In the genomic region with DNA sequence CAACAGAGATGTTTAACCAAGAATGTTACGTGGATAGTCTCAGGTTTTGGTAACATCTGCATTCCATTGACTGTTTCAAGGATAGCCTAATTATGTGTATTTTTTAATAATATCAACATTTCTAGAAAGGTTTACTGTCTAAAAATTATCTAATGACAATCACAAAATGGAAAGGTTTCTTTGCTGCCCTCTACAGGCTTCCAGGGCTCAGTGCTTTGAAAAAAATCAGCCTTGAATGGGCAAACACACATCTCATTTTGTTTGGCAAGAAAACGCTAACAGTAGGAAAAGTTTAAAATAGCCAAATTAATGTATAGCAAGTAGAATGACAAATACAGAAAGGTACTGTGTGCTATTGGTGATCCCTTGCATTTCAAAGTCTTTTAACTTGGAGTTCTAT, we compare ENCODE assay signal across 9 cellular contexts.
DNase-seq lines count a peak whose midpoint lies in the region; ATAC-seq and TF ChIP-seq lines count a peak whose summit lies in the region.
"Had no signal": no experiment of that assay in that cellular context is flagged by ENCODE, and none has a peak within 500 bp of the region (broad histone marks: within the 10 kb centered on the region; RNA-seq: fewer than 3 reads in every experiment).

No MANE protein-coding gene starts in this region.

- intact Hi-C loops in Calu3 (cut with micrococcal nuclease; ENCODE audit: unreplicated experiment) (loop anchor here (10.0 kb wide), 2 partner anchors 137 to 483 kb away; no protein-coding TSS in a partner anchor), ascending aorta (cut with DNase I) (no loop called here), stomach (cut with DNase I; ENCODE audit: low total_unique reads) (no loop called here)
- intact Hi-C loops in CD4-positive, alpha-beta memory T cell (cut with micrococcal nuclease) = no loop called here

- TF ChIP-seq EP300 in stomach (IDR thresholded peaks at IDR 0.05) = no peak

- H3K27ac ChIP-seq in ascending aorta (no peak overlapping the region), stomach (no peak overlapping the region)
- H3K27ac ChIP-seq in CD4-positive, alpha-beta memory T cell (ENCODE audit: low read depth, low read length) = no peak overlapping the region

- ATAC-seq in HG02938 (IDR thresholded peaks at IDR 0.05; ENCODE audit: unreplicated experiment) (no peak), GM19397 (IDR thresholded peaks at IDR 0.05; ENCODE audit: unreplicated experiment) (no peak)

- peaks cover 6% of the 10 kb centered on the region for H3K4me1 Mint-ChIP-seq in Calu3 (ENCODE audit: low read depth, unreplicated experiment)
- H3K4me1 Mint-ChIP-seq in CD4-positive, alpha-beta memory T cell = no peaks in the 10 kb centered on the region

- POLR2A ChIA-PET in CD4-positive, alpha-beta memory T cell (lab: Charles Lee; ENCODE audit: partially characterized antibody) = no interaction called here

- H3K4me3 Mint-ChIP-seq in Calu3 (ENCODE audit: low read depth, unreplicated experiment) = no peak overlapping the region
- no peak overlapping the region for H3K4me3 Mint-ChIP-seq in CD4-positive, alpha-beta memory T cell
- H3K4me3 Mint-ChIP-seq: IgD-negative memory B cell had no signal

- no peak for TF ChIP-seq POLR2A in stomach (IDR thresholded peaks at IDR 0.05)

- no peaks in the 10 kb centered on the region for H3K9me3 Mint-ChIP-seq in Calu3 (ENCODE audit: low read depth, unreplicated experiment)
- no peaks in the 10 kb centered on the region for H3K9me3 Mint-ChIP-seq in CD4-positive, alpha-beta memory T cell

- CTCF ChIA-PET in Calu3 (lab: Charles Lee) = no interaction called here
- CTCF ChIA-PET in CD4-positive, alpha-beta memory T cell (lab: Charles Lee; ENCODE audit: partially characterized antibody) = no interaction called here

- H3K27ac Mint-ChIP-seq in Calu3 (ENCODE audit: unreplicated experiment) = no peak overlapping the region
- no peak overlapping the region for H3K27ac Mint-ChIP-seq in CD4-positive, alpha-beta memory T cell
- H3K27ac Mint-ChIP-seq: IgD-negative memory B cell had no signal

- no peaks in the 10 kb centered on the region for H3K36me3 ChIP-seq in ascending aorta
- no peaks in the 10 kb centered on the region for H3K36me3 ChIP-seq in stomach
- H3K36me3 ChIP-seq in CD4-positive, alpha-beta memory T cell (ENCODE audit: insufficient read depth, low read length) = no peaks in the 10 kb centered on the region

- no peaks in the 10 kb centered on the region for H3K36me3 Mint-ChIP-seq in Calu3 (ENCODE audit: insufficient read depth, unreplicated experiment)
- H3K36me3 Mint-ChIP-seq in CD4-positive, alpha-beta memory T cell = no peaks in the 10 kb centered on the region
- H3K36me3 Mint-ChIP-seq: IgD-negative memory B cell had no signal

- H3K27me3 Mint-ChIP-seq in Calu3 (ENCODE audit: unreplicated experiment) = no peaks in the 10 kb centered on the region
- H3K27me3 Mint-ChIP-seq in CD4-positive, alpha-beta memory T cell = no peaks in the 10 kb centered on the region
- H3K27me3 Mint-ChIP-seq: IgD-negative memory B cell had no signal

- no peaks in the 10 kb centered on the region for H3K27me3 ChIP-seq in ascending aorta
- H3K27me3 ChIP-seq in stomach = no peaks in the 10 kb centered on the region
- H3K27me3 ChIP-seq in CD4-positive, alpha-beta memory T cell (ENCODE audit: insufficient read depth, low read length) = no peaks in the 10 kb centered on the region

- H3K4me3 ChIP-seq in HFF-Myc (replicated peaks; ENCODE audit: low read depth, low read length) (no peak overlapping the region), ascending aorta (no peak overlapping the region), stomach (no peak overlapping the region)
- H3K4me3 ChIP-seq in CD4-positive, alpha-beta memory T cell (ENCODE audit: low read length in 2 of 2) = no peak overlapping the region

- BruUV-seq in Calu3 (replicated peaks; lab: Mats Ljungman, UMichigan) = no TSS peak

- H3K9me3 ChIP-seq in ascending aorta (no peaks in the 10 kb centered on the region), stomach (no peaks in the 10 kb centered on the region)
- no peaks in the 10 kb centered on the region for H3K9me3 ChIP-seq in CD4-positive, alpha-beta memory T cell (ENCODE audit: control insufficient read depth in 1 of 2, low read length in 2 of 2)

- DNase-seq in Calu3 = peak; percentile 16
- no peak for DNase-seq in HFF-Myc (ENCODE audit: extremely low read depth, low read depth)
- DNase-seq in ascending aorta (ENCODE audit: low spot score in 2 of 2) = no peak
- peak; percentile 2 to 20 for DNase-seq in lung microvascular endothelial cell (ENCODE audit: low read depth in 2 of 2)
- no peak for DNase-seq in stomach
- no peak for DNase-seq in CD4-positive, alpha-beta memory T cell

- 26 to 55% (median 32%) methylated on average over 2 of the region's 2 CpGs for WGBS in stomach, 5 donors

- TF ChIP-seq CTCF in Calu3 (IDR thresholded peaks at IDR 0.05; ENCODE audit: unreplicated experiment) = peak; percentile 19
- peak; percentile 43 for TF ChIP-seq CTCF in HFF-Myc (IDR thresholded peaks at IDR 0.05; ENCODE audit: low read depth, low read length, missing control alignments)
- TF ChIP-seq CTCF in ascending aorta (IDR thresholded peaks at IDR 0.05) = peak in 2 of 3 experiments; percentile 15 to 28
- TF ChIP-seq CTCF in stomach (IDR thresholded peaks at IDR 0.05) = peak in 2 of 7 experiments; percentile 11 to 31

- H3K4me1 ChIP-seq in ascending aorta = no peaks in the 10 kb centered on the region
- no peaks in the 10 kb centered on the region for H3K4me1 ChIP-seq in stomach
- no peaks in the 10 kb centered on the region for H3K4me1 ChIP-seq in CD4-positive, alpha-beta memory T cell (ENCODE audit: insufficient read depth, low read length)

Comparison
In these comparisons a context has a peak if more than half of its experiments do, and no peak if none do; other contexts are left out.
1. DNase-seq: peak in Calu3 (single experiment) and lung microvascular endothelial cell (2 of 2); none in HFF-Myc (single experiment), ascending aorta (0 of 2), stomach (single experiment) and CD4-positive, alpha-beta memory T cell (0 of 5).